In genomic region chr20:52212943-52213342, GRCh38 we compare ENCODE assay signal across 27 cellular contexts.
"Had no signal": no experiment of that assay in that cellular context is flagged by ENCODE, and none has a peak within 500 bp of the region (broad histone marks: within the 10 kb centered on the region; RNA-seq: fewer than 3 reads in every experiment).

No MANE protein-coding gene starts in this region.

- H3K9me3 ChIP-seq: suprapubic skin, testis, thoracic aorta, thyroid gland, upper lobe of right lung, vagina had no signal

- H3K27ac ChIP-seq: stomach, suprapubic skin, testis, thoracic aorta, thyroid gland, tibial artery, tibial nerve, transverse colon, upper lobe of left lung, upper lobe of right lung, uterus, vagina had no signal

- H3K4me1 ChIP-seq: stomach, suprapubic skin, testis, thyroid gland, tibial artery, tibial nerve, transverse colon, upper lobe of left lung, upper lobe of right lung, uterus, vagina had no signal

- H3K36me3 ChIP-seq: stomach, suprapubic skin, thoracic aorta, thyroid gland, tibial artery, tibial nerve, transverse colon, upper lobe of left lung, upper lobe of right lung, uterus, vagina had no signal

- H3K4me3 ChIP-seq: stomach, suprapubic skin, testis, thoracic aorta, thyroid gland, tibial artery, tibial nerve, transverse colon, upper lobe of left lung, upper lobe of right lung, uterus, vagina had no signal

- ATAC-seq: stimulated activated effector memory CD8-positive, alpha-beta T cell treated with anti-CD3 and anti-CD28 coated beads, Interleukin-12 subunit alpha, Interleukin-12 subunit beta, amount 100 ng/mL, for 72 hours; stimulated activated memory B cell treated with anti-CD40 and anti-IgM and Interleukin-4, amounts not matched to agents 10 μg/mL and 1 μg/mL and 100 μg/mL, for 72 hours; stimulated activated naive B cell treated with anti-CD40 and anti-IgM and Interleukin-4, amounts not matched to agents 10 μg/mL and 1 μg/mL and 100 μg/mL, for 72 hours; stimulated activated naive CD8-positive, alpha-beta T cell treated with anti-CD3 and anti-CD28 coated beads, Interleukin-15, amount 100 ng/mL, for 72 hours; stimulated activated naive CD8-positive, alpha-beta T cell treated with anti-CD3 and anti-CD28 coated beads, Interleukin-15, Interleukin-2, amounts not matched to agents 100 U/mL and 50 U/mL, for 24 hours; upper lobe of right lung had no signal

- FAIRE-seq: urothelium cell line had no signal

- DNase-seq: stimulated activated CD4-positive, alpha-beta T cell treated with anti-CD3 and anti-CD28 coated beads, Interleukin-2, amount 100 ng/mL, for 48 hours; stimulated activated CD4-positive, alpha-beta T cell treated with anti-CD3 and anti-CD28 coated beads, Interleukin-4, amount 100 ng/mL, for 1 hour; stimulated activated CD4-positive, alpha-beta T cell treated with anti-CD3 and anti-CD28 coated beads, Interleukin-4, amount 100 ng/mL, for 24 hours; stimulated activated CD4-positive, alpha-beta T cell treated with anti-CD3 and anti-CD28 coated beads, Interleukin-4, amount 100 ng/mL, for 4 hours; stimulated activated CD8-positive, alpha-beta memory T cell treated with anti-CD3 and anti-CD28 coated beads, Interleukin-4, amount 100 ng/mL, for 48 hours; stimulated activated naive B cell treated with anti-CD40 and anti-IgM and Interleukin-4, amounts not matched to agents 10 μg/mL and 1 μg/mL and 100 μg/mL, for 72 hours; stimulated activated naive CD4-positive, alpha-beta T cell; stimulated activated naive CD4-positive, alpha-beta T cell treated with Interleukin-2 at 50 U/mL for 16 hours; stimulated activated naive CD8-positive, alpha-beta T cell treated with anti-CD3 and anti-CD28 coated beads, Interleukin-15, amount 100 ng/mL, for 72 hours; stimulated activated naive CD8-positive, alpha-beta T cell treated with anti-CD3 and anti-CD28 coated beads, Interleukin-15, Interleukin-2, amounts not matched to agents 100 U/mL and 50 U/mL, for 24 hours; stomach; substantia nigra; testis; thyroid gland; tibial artery; transverse colon; trophoblast cell; upper lobe of left lung; upper lobe of right lung; uterus had no signal

- H3K27me3 ChIP-seq: suprapubic skin, testis, thyroid gland, tibial nerve, transverse colon, upper lobe of left lung, upper lobe of right lung, uterus, vagina had no signal
